Comparison of ENCODE assay signal across 12 cellular contexts in the genomic region with DNA sequence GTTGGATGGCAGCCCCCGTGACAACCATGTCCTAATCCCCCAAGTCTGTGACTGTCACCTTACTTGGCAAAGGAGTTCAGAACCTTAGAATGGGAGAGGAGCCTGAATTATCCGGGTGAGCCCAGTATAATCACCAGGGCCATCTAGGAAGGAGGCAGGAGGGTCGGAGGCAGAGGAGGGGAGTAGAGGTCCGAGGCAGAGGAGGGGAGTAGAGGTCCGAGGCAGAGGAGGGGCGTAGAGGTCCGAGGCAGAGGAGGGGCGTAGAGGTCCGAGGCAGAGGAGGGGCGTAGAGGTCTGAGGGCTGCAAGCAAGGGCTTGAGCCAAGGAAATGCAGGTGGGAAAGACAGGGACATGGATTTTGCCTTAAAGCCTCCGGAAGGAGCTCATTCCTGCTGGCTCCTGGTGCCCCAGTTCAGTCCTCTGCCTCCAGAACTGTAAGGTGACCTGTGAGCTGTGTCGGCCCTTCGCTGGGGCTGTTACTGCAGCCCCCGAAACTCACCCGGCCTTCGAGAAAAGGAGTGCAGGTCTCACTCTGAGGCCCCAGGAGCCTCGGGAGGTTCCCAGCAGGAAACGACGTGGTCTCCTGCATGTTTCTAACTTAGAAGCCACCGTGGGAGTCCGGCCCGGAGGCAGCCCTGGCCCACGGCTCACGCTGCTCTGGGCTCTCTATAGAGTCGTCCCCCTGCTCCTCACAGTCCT. TPM values are rescaled to one million over a fixed set of nuclear protein-coding genes. Genes with fewer than 3 reads are reported as not detected.
DNase-seq lines count a peak whose midpoint lies in the region; ATAC-seq, FAIRE-seq and TF ChIP-seq lines count a peak whose summit lies in the region.
"Had no signal": no experiment of that assay in that cellular context is flagged by ENCODE, and none has a peak within 500 bp of the region (broad histone marks: within the 10 kb centered on the region; RNA-seq: fewer than 3 reads in every experiment).

No MANE protein-coding gene starts in this region.

- intact Hi-C loops in dorsolateral prefrontal cortex (cut with DNase I) = no loop called here

- no peak for TF ChIP-seq RAD21 in A549 (conservative IDR thresholded peaks at IDR 0.05 in 1 of 2, IDR thresholded peaks at IDR 0.05 in 1 of 2)

- TF ChIP-seq CTCF in A549 (IDR thresholded peaks at IDR 0.05) (no peak), OCI-LY3 (IDR thresholded peaks at IDR 0.05; ENCODE audit: low read depth, low read length) (no peak), dorsolateral prefrontal cortex (IDR thresholded peaks at IDR 0.05 in 54 of 56, conservative IDR thresholded peaks at IDR 0.05 in 2 of 56; ENCODE audit: low read depth in 1 of 56, partially characterized antibody in 56 of 56) (no peak), neutrophil (IDR thresholded peaks at IDR 0.05) (no peak)

- WGBS in A549 (ENCODE audit: missing lambda C conversion rate) = 94% methylated on average over 24 of the region's 25 CpGs

- H3K9ac ChIP-seq in OCI-LY3 (ENCODE audit: low read length) = peak overlapping the region; percentile 85; the same call in 1 of the 2 replicates
- H3K9ac ChIP-seq: SK-N-SH had no signal

- H3K4me1 ChIP-seq in A549 (peaks cover 42% of the 10 kb centered on the region), OCI-LY3 (ENCODE audit: low read length) (peaks cover 51% of the 10 kb centered on the region), neutrophil (ENCODE audit: control insufficient read depth in 1 of 2, insufficient read depth in 1 of 2, low read depth in 1 of 2, low read length in 1 of 2) (peaks cover 50% of the 10 kb centered on the region in 2 experiments)

- no peak for DNase-seq in A549 (ENCODE audit: low read depth in 1 of 2, low spot score in 1 of 2)
- no peak for DNase-seq in dorsolateral prefrontal cortex
- no peak for DNase-seq in NOMO-1 (lab: John Stamatoyannopoulos, UW; ENCODE audit: unreplicated experiment in 2 of 2)
- DNase-seq in NCI-H1436 treated with DMSO at 0.1 percent for 48 hours (lab: John Stamatoyannopoulos, UW) = no peak
- DNase-seq: activated T-cell treated with anti-CD3 and anti-CD28 coated beads, Interleukin-2, amount 50 U/mL, for 4 hours; hypothalamus; SK-N-SH; stimulated activated CD4-positive, alpha-beta T cell treated with anti-CD3 and anti-CD28 coated beads, Interleukin-4, amount 100 ng/mL, for 24 hours had no signal

- H2AFZ ChIP-seq in OCI-LY3 (ENCODE audit: low read depth, low read length) = no peak overlapping the region

- H3K27ac ChIP-seq in A549 (peak overlapping the region; percentile 88 to 91), OCI-LY3 (ENCODE audit: low read length) (peak overlapping the region; percentile 89), dorsolateral prefrontal cortex (peak overlapping the region in 46 of 59 donors; percentile 25 to 90 (median 73)), neutrophil (peak overlapping the region; percentile 90)

- H3K4me3 ChIP-seq in A549 (no peak overlapping the region), OCI-LY3 (ENCODE audit: low read length) (peak overlapping the region; percentile 75), dorsolateral prefrontal cortex (no peak overlapping the region), neutrophil (ENCODE audit: low read depth in 1 of 2, low read length in 1 of 2) (no peak overlapping the region)

- no peaks in the 10 kb centered on the region for H3K36me3 ChIP-seq in OCI-LY3 (replicated peaks; ENCODE audit: low read depth, low read length)
- no peaks in the 10 kb centered on the region for H3K36me3 ChIP-seq in neutrophil

- no peaks in the 10 kb centered on the region for H3K9me3 ChIP-seq in A549
- H3K9me3 ChIP-seq in OCI-LY3 (ENCODE audit: insufficient read depth, low read length) = no peaks in the 10 kb centered on the region
- no peaks in the 10 kb centered on the region for H3K9me3 ChIP-seq in neutrophil
- H3K9me3 ChIP-seq: SK-N-SH had no signal

- no peaks in the 10 kb centered on the region for H4K20me1 ChIP-seq in OCI-LY3 (ENCODE audit: insufficient read depth, low read length)

- POLR2A ChIA-PET in A549 (lab: Yijun Ruan, JAX) = no interaction called here

- no peak for TF ChIP-seq POLR2A in A549 (IDR thresholded peaks at IDR 0.05; ENCODE audit: low read length)

- ATAC-seq in A549 = no peak
- ATAC-seq in GM21576 (IDR thresholded peaks at IDR 0.05; ENCODE audit: unreplicated experiment) = no peak
- ATAC-seq in HG03039 (IDR thresholded peaks at IDR 0.05; ENCODE audit: unreplicated experiment) = no peak

- no peaks in the 10 kb centered on the region for H3K79me2 ChIP-seq in OCI-LY3 (ENCODE audit: low read length)

- no peak for FAIRE-seq in A549 (lab: Jason Lieb, UNC)

- H3K27me3 ChIP-seq in OCI-LY3 (ENCODE audit: low read depth, low read length) (no peaks in the 10 kb centered on the region), dorsolateral prefrontal cortex (peaks cover 0 to 22% (median 0%) of the 10 kb centered on the region in 45 donors), neutrophil (no peaks in the 10 kb centered on the region)

- H3K4me2 ChIP-seq in A549 (peak overlapping the region; percentile 87; the same call in 2 of the 3 replicates), OCI-LY3 (ENCODE audit: low read length) (peak overlapping the region; percentile 94)
- H3K4me2 ChIP-seq: SK-N-SH had no signal

- no peak for TF ChIP-seq EP300 in A549 (IDR thresholded peaks at IDR 0.05)

- CTCF ChIA-PET in A549 (lab: Yijun Ruan, JAX) = interaction anchor here (0.9 to 1.7 kb wide), 8 partner anchors 9 to 186 kb away, joined by 3 to 7 read pairs (median 4); partner anchors contain the start of gene SLCO4A1

TF ChIP-seq in A549, 52 proteins besides CTCF, POLR2A, EP300 and RAD21:
- TF ChIP-seq ESRRA (IDR thresholded peaks at IDR 0.05; ENCODE audit: borderline replicate concordance, low read length) = no peak

RNA-seq across cellular contexts. Expression of gene SLCO4A1, which starts 20.0 kb away (rescaled TPM):
- polyA plus RNA-seq in A549 (2011; rRNA removed) (1.3 and 2.1 TPM in 2 replicates), A549 (2017; fragmentation: RNase III; extraction: RNeasy Plus Mini Kit Qiagen cat#74134 plus additional on column Dnase treatment) (8.1 to 11.2 TPM (median 9.9 TPM) in 3 replicates)
- 4.0 and 5.5 TPM in 2 replicates for polyA plus RNA-seq in A549 (2012; cell fraction: cytosol; rRNA removed)
- polyA plus RNA-seq in A549 (2012; cell fraction: nucleus; rRNA removed) = 14.5 and 19.7 TPM in 2 replicates
- 2.5 and 3.5 TPM in 2 replicates for polyA minus RNA-seq in A549 (2011; rRNA and poly(A)+ RNA removed)
- 100 to 1,000 TPM in 3 of 120 experiments, 10 to 100 TPM in 117; 10.4 to 115 (median 38.3) TPM for total RNA-seq in dorsolateral prefrontal cortex
